ENCODE assay signal across 2 cellular contexts in genomic region chr17:17079336-17079735, GRCh38.
TF ChIP-seq lines count a peak whose summit lies in the region.

No MANE protein-coding gene starts in this region.

TF ChIP-seq in A549, 52 proteins besides CTCF, POLR2A, EP300 and RAD21 (continued from another document):
- no peak for TF ChIP-seq REST (IDR thresholded peaks at IDR 0.05)
- no peak for TF ChIP-seq HDAC2 (IDR thresholded peaks at IDR 0.05)
- TF ChIP-seq NFE2L2 (conservative IDR thresholded peaks at IDR 0.05; ENCODE audit: low read length), result no peak
- TF ChIP-seq EHF (CRISPR knock-in tag; IDR thresholded peaks at IDR 0.05), result no peak
- TF ChIP-seq ZNF302 (CRISPR knock-in tag; IDR thresholded peaks at IDR 0.05), result no peak
- TF ChIP-seq ZC3H11A (IDR thresholded peaks at IDR 0.05), result no peak
- no peak for TF ChIP-seq ESRRA (IDR thresholded peaks at IDR 0.05; ENCODE audit: borderline replicate concordance, low read length)
- TF ChIP-seq EHMT2 (IDR thresholded peaks at IDR 0.05; ENCODE audit: low read depth), result no peak
- TF ChIP-seq ZFP36 (IDR thresholded peaks at IDR 0.05; ENCODE audit: borderline replicate concordance, partially characterized antibody), result no peak
- no peak for TF ChIP-seq TP53 (CRISPR knock-in tag; IDR thresholded peaks at IDR 0.05)
- no peak for TF ChIP-seq NR3C1 (IDR thresholded peaks at IDR 0.05)
- no peak for TF ChIP-seq HEYL (CRISPR knock-in tag; IDR thresholded peaks at IDR 0.05)
- no peak for TF ChIP-seq USF2 (IDR thresholded peaks at IDR 0.05)
- no peak for TF ChIP-seq NPAS2 (CRISPR knock-in tag; IDR thresholded peaks at IDR 0.05; ENCODE audit: borderline replicate concordance)

TF ChIP-seq in GM12878, 131 proteins besides CTCF, POLR2A, EP300 and RAD21 (continued from another document):
- no peak for TF ChIP-seq ETV6 (conservative IDR thresholded peaks at IDR 0.05 in 1 of 2, IDR thresholded peaks at IDR 0.05 in 1 of 2; ENCODE audit: borderline replicate concordance in 1 of 2, low read depth in 1 of 2)
- no peak for TF ChIP-seq NR2C1 (IDR thresholded peaks at IDR 0.05)
- no peak for TF ChIP-seq BCL3 (IDR thresholded peaks at IDR 0.05; ENCODE audit: borderline replicate concordance, insufficient read depth, low read depth, low read length, poor library complexity, severe bottlenecking)
- TF ChIP-seq PBX3 (IDR thresholded peaks at IDR 0.05; ENCODE audit: insufficient replicate concordance, low read depth, low read length), result no peak
- TF ChIP-seq RELA (IDR thresholded peaks at IDR 0.05; ENCODE audit: borderline replicate concordance, partially characterized antibody), result no peak
- TF ChIP-seq ESRRA (IDR thresholded peaks at IDR 0.05; ENCODE audit: low read length), result no peak
